Comparison of ENCODE assay signal across 12 cellular contexts in genomic region chr3:184635126-184635525, GRCh38.
DNase-seq lines count a peak whose midpoint lies in the region; ATAC-seq and TF ChIP-seq lines count a peak whose summit lies in the region.
"Had no signal": no experiment of that assay in that cellular context is flagged by ENCODE, and none has a peak within 500 bp of the region (broad histone marks: within the 10 kb centered on the region; RNA-seq: fewer than 3 reads in every experiment).

No MANE protein-coding gene starts in this region.

- H3K4me2 ChIP-seq in PC-3 (ENCODE audit: low read length): no peak overlapping the region

- no peak overlapping the region for H3K27ac ChIP-seq in right atrium auricular region
- H3K27ac ChIP-seq in PC-3 (ENCODE audit: low read length): no peak overlapping the region
- H3K27ac ChIP-seq in upper lobe of right lung: no peak overlapping the region
- H3K27ac ChIP-seq in uterus: no peak overlapping the region
- no peak overlapping the region for H3K27ac ChIP-seq in vagina

- intact Hi-C loops in Right ventricle myocardium inferior (cut with DNase I): no loop called here
- intact Hi-C loops in PC-3 (cut with micrococcal nuclease): no loop called here
- intact Hi-C loops in left ventricle myocardium superior (cut with micrococcal nuclease): no loop called here
- intact Hi-C loops in upper lobe of right lung (cut with DNase I): no loop called here
- intact Hi-C loops in uterus (cut with DNase I; ENCODE audit: low total_unique reads): no loop called here
- intact Hi-C loops in vagina (cut with DNase I): no loop called here

- DNase-seq in Right ventricle myocardium inferior (ENCODE audit: missing footprints) (no peak), right atrium auricular region (ENCODE audit: low spot score) (no peak), PC-3 (peak; percentile 46), left ventricle myocardium superior (peak; percentile 69), upper lobe of right lung (peak; percentile 83), uterus (no peak), superior temporal gyrus (ENCODE audit: extremely low spot score) (no peak), vagina (ENCODE audit: extremely low spot score in 2 of 2) (no peak)
- DNase-seq: effector CD4-positive, alpha-beta T cell; GF-D8; NCI-H226; SW 1271 had no signal

- CTCF ChIA-PET in PC-3 (lab: Charles Lee): no interaction called here

- no peaks in the 10 kb centered on the region for H3F3A ChIP-seq in PC-3 (ENCODE audit: low read length, unreplicated experiment)

- H3K79me2 ChIP-seq in PC-3 (ENCODE audit: low read length): no peaks in the 10 kb centered on the region

- TF ChIP-seq POLR2A in uterus (IDR thresholded peaks at IDR 0.05): no peak
- no peak for TF ChIP-seq POLR2A in vagina (IDR thresholded peaks at IDR 0.05)

- H3K36me3 ChIP-seq in right atrium auricular region (no peaks in the 10 kb centered on the region), PC-3 (ENCODE audit: low read depth, low read length) (no peaks in the 10 kb centered on the region), upper lobe of right lung (no peaks in the 10 kb centered on the region), uterus (no peaks in the 10 kb centered on the region), vagina (no peaks in the 10 kb centered on the region)

- H3K9ac ChIP-seq in PC-3 (ENCODE audit: low read length): no peak overlapping the region

- H3K4me3 ChIP-seq in right atrium auricular region (no peak overlapping the region), PC-3 (ENCODE audit: low read length) (no peak overlapping the region), upper lobe of right lung (no peak overlapping the region), uterus (no peak overlapping the region), vagina (no peak overlapping the region)

- POLR2A ChIA-PET in PC-3 (lab: Charles Lee; ENCODE audit: unreplicated experiment): no interaction called here

- no peak overlapping the region for H2AFZ ChIP-seq in PC-3 (ENCODE audit: low read length)

- peak; percentile 40 for ATAC-seq in Right ventricle myocardium inferior
- no peak for ATAC-seq in PC-3
- peak; percentile 65 for ATAC-seq in left ventricle myocardium superior
- ATAC-seq in upper lobe of right lung: peak; percentile 42

- no TSS peak for BruUV-seq in PC-3 (replicated peaks; lab: Mats Ljungman, UMichigan)

- H3K9me3 ChIP-seq in right atrium auricular region (no peaks in the 10 kb centered on the region), PC-3 (ENCODE audit: low read length) (no peaks in the 10 kb centered on the region), upper lobe of right lung (no peaks in the 10 kb centered on the region), uterus (no peaks in the 10 kb centered on the region), vagina (no peaks in the 10 kb centered on the region)

- H3K4me1 ChIP-seq in right atrium auricular region (peaks cover 0 to 15% of the 10 kb centered on the region in 2 donors), PC-3 (ENCODE audit: insufficient read depth, low read length) (peaks cover 33% of the 10 kb centered on the region), upper lobe of right lung (no peaks in the 10 kb centered on the region), uterus (no peaks in the 10 kb centered on the region), vagina (peaks cover 13% of the 10 kb centered on the region)

- no peaks in the 10 kb centered on the region for H3K9me2 ChIP-seq in PC-3 (replicated peaks; ENCODE audit: low read length)

- H3K27me3 ChIP-seq in right atrium auricular region (no peaks in the 10 kb centered on the region), PC-3 (ENCODE audit: low read length) (no peaks in the 10 kb centered on the region), upper lobe of right lung (no peaks in the 10 kb centered on the region), uterus (no peaks in the 10 kb centered on the region), vagina (no peaks in the 10 kb centered on the region)

- no peak for TF ChIP-seq CTCF in right atrium auricular region (IDR thresholded peaks at IDR 0.05)
- no peak for TF ChIP-seq CTCF in PC-3 (conservative IDR thresholded peaks at IDR 0.05; ENCODE audit: low read depth, low read length)
- TF ChIP-seq CTCF in upper lobe of right lung (IDR thresholded peaks at IDR 0.05): no peak
- no peak for TF ChIP-seq CTCF in uterus (IDR thresholded peaks at IDR 0.05)
- TF ChIP-seq CTCF in vagina (IDR thresholded peaks at IDR 0.05): no peak

- H4K20me1 ChIP-seq in PC-3 (ENCODE audit: low read length): no peaks in the 10 kb centered on the region

Comparison
In these comparisons a context has a peak if more than half of its experiments do, and no peak if none do; other contexts are left out.
1. DNase-seq: peak in PC-3 (single experiment), left ventricle myocardium superior (single experiment) and upper lobe of right lung (single experiment); none in Right ventricle myocardium inferior (single experiment), right atrium auricular region (single experiment), uterus (0 of 2), superior temporal gyrus (single experiment) and vagina (0 of 2).